In the genomic region with DNA sequence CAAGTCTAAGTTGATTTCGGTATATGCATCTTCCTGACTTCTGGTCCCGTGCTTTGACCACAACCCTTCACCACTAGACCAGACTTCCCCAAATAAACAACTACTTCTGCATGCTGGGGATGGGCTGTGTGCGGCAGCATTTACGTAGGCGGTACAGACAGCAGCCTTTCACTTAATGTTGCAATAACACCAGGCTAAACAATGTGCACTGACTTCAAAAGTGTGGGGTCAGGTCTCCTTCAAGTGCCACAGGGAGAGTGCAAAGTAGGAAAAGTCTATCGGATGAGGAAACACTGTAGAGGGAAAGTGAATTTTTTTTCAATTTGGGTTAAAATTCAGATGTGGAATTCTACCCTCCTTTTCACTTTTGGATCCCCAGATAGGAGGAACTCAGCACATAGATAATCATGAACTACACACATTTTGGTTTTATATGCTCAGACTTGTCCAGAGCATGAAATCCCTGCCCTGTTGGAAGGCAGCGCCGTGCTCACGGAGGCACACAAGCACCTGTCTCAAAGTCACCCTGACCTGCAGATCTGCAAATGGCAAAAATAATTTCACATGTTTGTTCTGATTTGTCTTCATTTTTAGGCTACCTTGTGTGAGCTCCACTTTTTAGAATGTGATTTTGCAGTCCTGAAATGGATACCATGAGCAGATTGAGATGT, we compare ENCODE assay signal across 8 cellular contexts. TPM values are rescaled to one million over a fixed set of nuclear protein-coding genes. Genes with fewer than 3 reads are reported as not detected.
DNase-seq lines count a peak whose midpoint lies in the region; ATAC-seq and TF ChIP-seq lines count a peak whose summit lies in the region.

No MANE protein-coding gene starts in this region.

- H3K27ac Mint-ChIP-seq in HFFc6 = peak overlapping the region; percentile 17; the same call in 1 of the 2 replicates
- peak overlapping the region; percentile 30 for H3K27ac Mint-ChIP-seq in activated B cell treated with CpG ODN at 0.5 μM for 24 hours

- TF ChIP-seq CTCF in HFFc6 (IDR thresholded peaks at IDR 0.05) = no peak
- TF ChIP-seq CTCF in activated B cell treated with CpG ODN at 0.5 μM for 24 hours (IDR thresholded peaks at IDR 0.05) = no peak

- DNase-seq in HFFc6 (no peak), activated B cell treated with CpG ODN at 0.5 μM for 24 hours (no peak), cardiac septum (ENCODE audit: low spot score) (peak; percentile 89), OCI-M2 (lab: John Stamatoyannopoulos, UW; ENCODE audit: unreplicated experiment) (no peak)
- peak; percentile 35 for DNase-seq in stimulated activated CD8-positive, alpha-beta memory T cell treated with anti-CD3 and anti-CD28 coated beads, Interleukin-12 subunit alpha, Interleukin-12 subunit beta, amount 100 ng/mL, for 1 hour (ENCODE audit: low read depth)

- peaks cover 10% of the 10 kb centered on the region for H3K36me3 Mint-ChIP-seq in HFFc6 (ENCODE audit: low read depth)
- H3K36me3 Mint-ChIP-seq in activated B cell treated with CpG ODN at 0.5 μM for 24 hours (ENCODE audit: low read depth) = peaks cover 9% of the 10 kb centered on the region

- H3K27me3 Mint-ChIP-seq in HFFc6 (ENCODE audit: insufficient read depth) = peaks cover 23% of the 10 kb centered on the region
- peaks cover 10% of the 10 kb centered on the region for H3K27me3 Mint-ChIP-seq in activated B cell treated with CpG ODN at 0.5 μM for 24 hours

- ATAC-seq in activated B cell treated with CpG ODN at 0.5 μM for 24 hours (ENCODE audit: low read depth) (peak; percentile 18), GM19351 (IDR thresholded peaks at IDR 0.05; ENCODE audit: unreplicated experiment) (no peak), GM19455 (IDR thresholded peaks at IDR 0.05; ENCODE audit: unreplicated experiment) (no peak), HG02884 (IDR thresholded peaks at IDR 0.05; ENCODE audit: unreplicated experiment) (no peak)

- H3K9me3 Mint-ChIP-seq in HFFc6 (peaks cover 17% of the 10 kb centered on the region), activated B cell treated with CpG ODN at 0.5 μM for 24 hours (no peaks in the 10 kb centered on the region)

- POLR2A ChIA-PET in activated B cell treated with CpG ODN at 0.5 μM for 24 hours (lab: Charles Lee) = interaction anchor here (1.8 kb wide), 1 partner anchor 16 kb away, joined by 5 read pairs; no protein-coding TSS in a partner anchor

- intact Hi-C loops in activated B cell treated with CpG ODN at 0.5 μM for 24 hours (cut with micrococcal nuclease) = loop anchor here (1.0 to 5.0 kb wide), 2 partner anchors 19 to 1513 kb away; a partner anchor contains a TSS
- intact Hi-C loops in cardiac septum (cut with DNase I) = loop anchor here (5.0 kb wide), 1 partner anchor 128 kb away; no protein-coding TSS in a partner anchor

- H3K4me3 Mint-ChIP-seq in HFFc6 = no peak overlapping the region
- H3K4me3 Mint-ChIP-seq in activated B cell treated with CpG ODN at 0.5 μM for 24 hours = peak overlapping the region; percentile 36

- peaks cover 47% of the 10 kb centered on the region for H3K4me1 Mint-ChIP-seq in HFFc6 (ENCODE audit: low read depth)
- peaks cover 54% of the 10 kb centered on the region for H3K4me1 Mint-ChIP-seq in activated B cell treated with CpG ODN at 0.5 μM for 24 hours

- CTCF ChIA-PET in activated B cell treated with CpG ODN at 0.5 μM for 24 hours (lab: Charles Lee) = no interaction called here

RNA-seq across cellular contexts. Expression of gene FOS, which starts 3.6 kb away (rescaled TPM):
- 100 to 1,000 TPM; 118 to 368 (median 342) TPM for total RNA-seq in HFFc6 (2021; fragmentation: NEBNext Ultra II Directional; extraction: Animal tissue kit (Norgen Biotek cat#: 25700))
- total RNA-seq in activated B cell treated with CpG ODN at 0.5 μM for 24 hours = 27.1 and 37.8 TPM in 2 replicates
- total RNA-seq in cardiac septum = 25.8 TPM

Comparison
In these comparisons a context has a peak if more than half of its experiments do, and no peak if none do; other contexts are left out.
1. DNase-seq: peak in cardiac septum (single experiment) and stimulated activated CD8-positive, alpha-beta memory T cell treated with anti-CD3 and anti-CD28 coated beads, Interleukin-12 subunit alpha, Interleukin-12 subunit beta, amount 100 ng/mL, for 1 hour (single experiment); none in HFFc6 (single experiment), activated B cell treated with CpG ODN at 0.5 μM for 24 hours (single experiment) and OCI-M2 (single experiment).